ENCODE assay signal across 1 cellular context in the genomic region with DNA sequence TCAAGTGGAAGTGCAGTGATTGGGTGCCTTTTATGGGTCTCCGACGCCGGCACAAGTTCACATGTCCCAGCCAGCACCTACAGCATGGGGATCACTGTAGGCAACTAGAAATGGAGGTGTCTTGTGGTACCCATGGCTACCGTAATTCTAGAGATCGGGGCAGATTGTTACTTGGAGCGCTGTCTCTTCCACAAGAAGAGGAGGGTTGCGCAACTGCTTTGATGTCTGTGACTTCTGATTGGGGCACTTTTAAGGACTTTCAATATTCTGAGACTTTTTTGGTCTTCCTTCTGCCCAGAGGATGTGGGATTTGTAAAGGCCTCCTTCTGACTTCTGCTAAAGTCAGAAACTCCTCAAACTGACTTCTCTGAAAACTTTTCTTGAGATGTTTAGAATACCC.
TF ChIP-seq lines count a peak whose summit lies in the region.

No MANE protein-coding gene starts in this region.

TF ChIP-seq in IMR-90, 13 proteins besides CTCF, POLR2A, EP300 and RAD21 (continued from another document):
- TF ChIP-seq MAZ (IDR thresholded peaks at IDR 0.05; ENCODE audit: borderline replicate concordance, low read depth, low read length), result no peak
